In genomic region chr15:99177679-99178078, GRCh38 we compare ENCODE assay signal across 15 cellular contexts.
"Had no signal": no experiment of that assay in that cellular context is flagged by ENCODE, and none has a peak within 500 bp of the region (broad histone marks: within the 10 kb centered on the region; RNA-seq: fewer than 3 reads in every experiment).

No MANE protein-coding gene starts in this region.

- H3K4me1 ChIP-seq: right lobe of liver had no signal

- H3K27ac ChIP-seq: lower lobe of right lung, right lobe of liver, upper lobe of left lung had no signal

- ATAC-seq: activated CD8-positive, alpha-beta T cell treated with anti-CD3 and anti-CD28 coated beads, Interleukin-2, amount 10 ng/mL, durations not matched to agents 7 days and 5 days; left cardiac atrium; lower lobe of right lung; mucosa of descending colon; natural killer cell; right lobe of liver; stimulated activated naive B cell treated with anti-CD40 and anti-IgM and Interleukin-4, amounts not matched to agents 10 μg/mL and 1 μg/mL and 100 μg/mL, for 72 hours had no signal

- H3K36me3 ChIP-seq: upper lobe of left lung had no signal

- H3K27me3 ChIP-seq: right lobe of liver, upper lobe of left lung had no signal

- H3K9me3 ChIP-seq: lower lobe of right lung, mucosa of descending colon, right lobe of liver, upper lobe of left lung had no signal

- H3K4me3 ChIP-seq: lower lobe of right lung, mucosa of descending colon, right lobe of liver, upper lobe of left lung had no signal

- DNase-seq: activated CD4-positive, alpha-beta T cell treated with anti-CD3 and anti-CD28 coated beads for 1 hour; activated CD8-positive, alpha-beta memory T cell treated with anti-CD3 and anti-CD28 coated beads, Interleukin-2, amount 50 U/mL, for 48 hours; activated CD8-positive, alpha-beta T cell treated with anti-CD3 and anti-CD28 coated beads, Interleukin-2, amount 10 ng/mL, durations not matched to agents 7 days and 5 days; activated naive CD4-positive, alpha-beta T cell treated with anti-CD3 and anti-CD28 coated beads for 36 hours; hypothalamus; left cardiac atrium; lower lobe of right lung; mucosa of descending colon; natural killer cell; right lobe of liver; SHP77 treated with DMSO at 0.1 percent for 48 hours; stimulated activated CD4-positive, alpha-beta T cell treated with anti-CD3 and anti-CD28 coated beads, Interleukin-2, amount 100 ng/mL, for 24 hours; stimulated activated naive B cell treated with anti-CD40 and anti-IgM and Interleukin-4, amounts not matched to agents 10 μg/mL and 1 μg/mL and 100 μg/mL, for 72 hours; substantia nigra; upper lobe of left lung had no signal
